In genomic region chr6:126618639-126619331, GRCh38 we compare ENCODE assay signal across 17 cellular contexts.
A peak's percentile ranks its signal among the peaks of the same experiment; 100 is the strongest.
DNase-seq lines count a peak whose midpoint lies in the region; ATAC-seq and TF ChIP-seq lines count a peak whose summit lies in the region.
"Had no signal": no experiment of that assay in that cellular context is flagged by ENCODE, and none has a peak within 500 bp of the region (broad histone marks: within the 10 kb centered on the region; RNA-seq: fewer than 3 reads in every experiment).

No MANE protein-coding gene starts in this region.

- DNase-seq in NCI-H1105 treated with DMSO at 0.1 percent for 48 hours (lab: John Stamatoyannopoulos, UW) (peak; percentile 8), NCI-H1105 (lab: John Stamatoyannopoulos, UW) (no peak), left colon (peak; percentile 37 to 41)
- DNase-seq: 8988T; ACHN; Calu3; CD4-positive, CD25-positive, alpha-beta regulatory T cell; DMS 273 treated with DMSO at 0.1 percent for 48 hours; EL; GDM1; IMR-90; KBM-7 had no signal

- no peak for TF ChIP-seq CTCF in nephron (IDR thresholded peaks at IDR 0.05; ENCODE audit: unreplicated experiment in 3 of 3)

- no peak overlapping the region for H3K4me3 Mint-ChIP-seq in nephron
- H3K4me3 Mint-ChIP-seq: CD4-positive, CD25-positive, alpha-beta regulatory T cell had no signal

- H3K27ac Mint-ChIP-seq in nephron: peak overlapping the region; percentile 6 to 80 (median 45)
- H3K27ac Mint-ChIP-seq: CD4-positive, CD25-positive, alpha-beta regulatory T cell had no signal

- ATAC-seq in left colon: peak; percentile 95
- ATAC-seq in activated CD4-positive, CD25-positive, alpha-beta regulatory T cell treated with anti-CD3 and anti-CD28 coated beads, Interleukin-2, amount 50 U/mL, for 24 hours: no peak
- no peak for ATAC-seq in GM19467 (IDR thresholded peaks at IDR 0.05; ENCODE audit: unreplicated experiment)
- no peak for ATAC-seq in HG02938 (IDR thresholded peaks at IDR 0.05; ENCODE audit: unreplicated experiment)
- ATAC-seq: HCT116 had no signal

- intact Hi-C loops in left colon (cut with DNase I, micrococcal nuclease): no loop called here

- no peaks in the 10 kb centered on the region for H3K36me3 Mint-ChIP-seq in nephron (ENCODE audit: low read depth)
- H3K36me3 Mint-ChIP-seq: CD4-positive, CD25-positive, alpha-beta regulatory T cell had no signal

- peaks cover 3% of the 10 kb centered on the region for H3K9me3 Mint-ChIP-seq in nephron

- H3K27me3 Mint-ChIP-seq in nephron (ENCODE audit: low read depth): no peaks in the 10 kb centered on the region
- H3K27me3 Mint-ChIP-seq: CD4-positive, CD25-positive, alpha-beta regulatory T cell had no signal

- H3K4me1 Mint-ChIP-seq in nephron: peaks cover 23% of the 10 kb centered on the region
- H3K4me1 Mint-ChIP-seq: CD4-positive, CD25-positive, alpha-beta regulatory T cell had no signal
